11 cellular contexts compared by ENCODE assay signal in genomic region chr10:11329055-11329673, GRCh38.
DNase-seq lines count a peak whose midpoint lies in the region; TF ChIP-seq lines count a peak whose summit lies in the region.
"Had no signal": no experiment of that assay in that cellular context is flagged by ENCODE, and none has a peak within 500 bp of the region (broad histone marks: within the 10 kb centered on the region; RNA-seq: fewer than 3 reads in every experiment).

No MANE protein-coding gene starts in this region.

- H3K27me3 ChIP-seq in right atrium auricular region (no peaks in the 10 kb centered on the region), subcutaneous abdominal adipose tissue (ENCODE audit: control insufficient read depth in 5 of 5, insufficient read depth in 4 of 5, low read length in 5 of 5) (no peaks in the 10 kb centered on the region)

- TF ChIP-seq CTCF in right atrium auricular region (IDR thresholded peaks at IDR 0.05), result no peak

- H3K36me3 ChIP-seq in right atrium auricular region (peaks cover 15% of the 10 kb centered on the region), subcutaneous abdominal adipose tissue (ENCODE audit: control insufficient read depth in 5 of 5, insufficient read depth in 5 of 5, low read length in 5 of 5) (peaks cover 15 to 55% (median 37%) of the 10 kb centered on the region in 5 donors)

- no peaks in the 10 kb centered on the region for H3K9me3 Mint-ChIP-seq in activated T-cell treated with anti-CD3 and anti-CD28 coated beads, Interleukin-2, amount 50 U/mL, for 24 hours
- no peaks in the 10 kb centered on the region for H3K9me3 Mint-ChIP-seq in activated naive CD8-positive, alpha-beta T cell (ENCODE audit: low read depth)

- H3K9ac ChIP-seq in subcutaneous abdominal adipose tissue (ENCODE audit: low read length in 5 of 5), result peak overlapping the region in 2 of 5 donors; percentile 18 to 34

- H3K4me1 ChIP-seq in right atrium auricular region, result peaks cover 0 to 34% of the 10 kb centered on the region in 2 donors
- H3K4me1 ChIP-seq in subcutaneous abdominal adipose tissue (ENCODE audit: control insufficient read depth in 5 of 5, insufficient read depth in 5 of 5, low read length in 5 of 5), result peaks cover 0 to 38% (median 32%) of the 10 kb centered on the region in 5 donors

- no peak for DNase-seq in activated T-cell treated with anti-CD3 and anti-CD28 coated beads, Interleukin-2, amount 50 U/mL, for 24 hours
- DNase-seq in activated T-cell treated with anti-CD3 and anti-CD28 coated beads, Interleukin-2, amount 50 U/mL, for 1 hour, result no peak
- DNase-seq in right atrium auricular region (ENCODE audit: low spot score), result no peak
- no peak for DNase-seq in cerebellar cortex (ENCODE audit: low spot score)
- no peak for DNase-seq in NCI-H2171 treated with DMSO at 0.1 percent for 48 hours (lab: John Stamatoyannopoulos, UW)
- no peak for DNase-seq in activated gamma-delta T cell (lab: John Stamatoyannopoulos, UW)
- DNase-seq: left colon, NCI-H146 had no signal

- no peak overlapping the region for H3K4me3 Mint-ChIP-seq in activated T-cell treated with anti-CD3 and anti-CD28 coated beads, Interleukin-2, amount 50 U/mL, for 24 hours
- no peak overlapping the region for H3K4me3 Mint-ChIP-seq in activated naive CD8-positive, alpha-beta T cell

- H3K27ac ChIP-seq in right atrium auricular region, result peak overlapping the region; percentile 42 to 67
- peak overlapping the region; percentile 75 for H3K27ac ChIP-seq in subcutaneous abdominal adipose tissue (ENCODE audit: low read depth, low read length)
- H3K27ac ChIP-seq: VCaP had no signal

- H3K9me3 ChIP-seq in right atrium auricular region (no peaks in the 10 kb centered on the region), subcutaneous abdominal adipose tissue (ENCODE audit: control insufficient read depth in 5 of 5, low read length in 5 of 5) (no peaks in the 10 kb centered on the region)

- H3K4me1 Mint-ChIP-seq in activated T-cell treated with anti-CD3 and anti-CD28 coated beads, Interleukin-2, amount 50 U/mL, for 24 hours (ENCODE audit: low read depth), result peaks cover 57% of the 10 kb centered on the region
- peaks cover 51% of the 10 kb centered on the region for H3K4me1 Mint-ChIP-seq in activated naive CD8-positive, alpha-beta T cell (ENCODE audit: low read depth)

- H3K4me3 ChIP-seq in right atrium auricular region, result no peak overlapping the region
- H3K4me3 ChIP-seq in subcutaneous abdominal adipose tissue (ENCODE audit: low read depth in 1 of 5, low read length in 5 of 5), result peak overlapping the region in 1 of 5 donors; percentile 14

- no peaks in the 10 kb centered on the region for H3K27me3 Mint-ChIP-seq in activated T-cell treated with anti-CD3 and anti-CD28 coated beads, Interleukin-2, amount 50 U/mL, for 24 hours
- no peaks in the 10 kb centered on the region for H3K27me3 Mint-ChIP-seq in activated naive CD8-positive, alpha-beta T cell

- peaks cover 94% of the 10 kb centered on the region for H3K36me3 Mint-ChIP-seq in activated T-cell treated with anti-CD3 and anti-CD28 coated beads, Interleukin-2, amount 50 U/mL, for 24 hours (ENCODE audit: low read depth)
- peaks cover 8% of the 10 kb centered on the region for H3K36me3 Mint-ChIP-seq in activated naive CD8-positive, alpha-beta T cell

- H3K27ac Mint-ChIP-seq in activated T-cell treated with anti-CD3 and anti-CD28 coated beads, Interleukin-2, amount 50 U/mL, for 24 hours, result peak overlapping the region; percentile 78
- H3K27ac Mint-ChIP-seq in activated naive CD8-positive, alpha-beta T cell, result peak overlapping the region; percentile 81
